21 cellular contexts compared by ENCODE assay signal in genomic region chr6:44554901-44555300, GRCh38.
"Had no signal": no experiment of that assay in that cellular context is flagged by ENCODE, and none has a peak within 500 bp of the region (broad histone marks: within the 10 kb centered on the region; RNA-seq: fewer than 3 reads in every experiment).

No MANE protein-coding gene starts in this region.

- H3K9me3 ChIP-seq: heart left ventricle, left lung, pancreas, prostate gland, right lobe of liver, spleen, stomach, thoracic aorta, transverse colon had no signal

- H3K36me3 ChIP-seq: heart left ventricle, left lung, pancreas, prostate gland, right lobe of liver, spleen, stomach, thoracic aorta, transverse colon had no signal

- DNase-seq: effector CD4-positive, alpha-beta T cell; endodermal cell; erythroblast; heart left ventricle; hippocampal formation; left lung; mesendoderm; pancreas; right lobe of liver; spleen; stimulated activated CD4-positive, alpha-beta T cell treated with anti-CD3 and anti-CD28 coated beads, Interleukin-15, amount 100 ng/mL, for 24 hours; stimulated activated CD4-positive, alpha-beta T cell treated with anti-CD3 and anti-CD28 coated beads, Interleukin-1b, Interleukin-23, amount 100 ng/mL, for 48 hours; stimulated activated CD4-positive, alpha-beta T cell treated with anti-CD3 and anti-CD28 coated beads, Interleukin-4, amount 100 ng/mL, for 4 hours; stimulated activated naive CD4-positive, alpha-beta T cell; stomach; transverse colon had no signal

- ATAC-seq: left lung; naive thymus-derived CD8-positive, alpha-beta T cell; pancreas; right lobe of liver had no signal

- H3K27me3 ChIP-seq: pancreas, right lobe of liver, stomach had no signal

- H3K27ac ChIP-seq: coronary artery, heart left ventricle, left lung, pancreas, prostate gland, right lobe of liver, spleen, stomach, thoracic aorta, transverse colon had no signal

- H3K4me1 ChIP-seq: left lung, right lobe of liver, spleen had no signal

- H3K4me3 ChIP-seq: coronary artery, heart left ventricle, left lung, lung, pancreas, prostate gland, right lobe of liver, spleen, stomach, thoracic aorta, transverse colon had no signal
